In genomic region chr6:14349507-14349906, GRCh38 we compare ENCODE assay signal across 24 cellular contexts.
DNase-seq lines count a peak whose midpoint lies in the region; ATAC-seq, FAIRE-seq and TF ChIP-seq lines count a peak whose summit lies in the region.
"Had no signal": no experiment of that assay in that cellular context is flagged by ENCODE, and none has a peak within 500 bp of the region (broad histone marks: within the 10 kb centered on the region; RNA-seq: fewer than 3 reads in every experiment).

No MANE protein-coding gene starts in this region.

- no peak overlapping the region for H3K27ac ChIP-seq in liver (ENCODE audit: low read depth in 1 of 2, low read length in 2 of 2)
- H3K27ac ChIP-seq in HepG2 (ENCODE audit: extremely low read length, insufficient read depth, low read length) = no peak overlapping the region
- H3K27ac ChIP-seq in OCI-LY7 (ENCODE audit: low read depth, low read length, poor library complexity, severe bottlenecking) = peak overlapping the region; percentile 61
- H3K27ac ChIP-seq: HL-60, PC-9 had no signal

- POLR2A ChIA-PET in HepG2 (lab: Yijun Ruan, JAX) = no interaction called here
- POLR2A ChIA-PET in OCI-LY7 (lab: Charles Lee) = interaction anchor here (0.8 to 4.9 kb wide), 6 partner anchors 12 to 80 kb away, joined by 3 to 30 read pairs (median 4); no protein-coding TSS in a partner anchor

- H3K27me3 Mint-ChIP-seq in stimulated activated naive B cell treated with anti-CD40 and anti-IgM and Interleukin-4, amounts not matched to agents 10 μg/mL and 1 μg/mL and 100 μg/mL, for 72 hours = no peaks in the 10 kb centered on the region

- 49% methylated on average over 2 of the region's 2 CpGs for WGBS in liver
- 29% methylated on average over 2 of the region's 2 CpGs for WGBS in HepG2 (ENCODE audit: low lambda C conversion rate)

- TF ChIP-seq CTCF in liver (IDR thresholded peaks at IDR 0.05; ENCODE audit: low read depth, low read length, missing input control) (no peak), HepG2 (CRISPR knock-in tag; IDR thresholded peaks at IDR 0.05) (no peak), OCI-LY7 (conservative IDR thresholded peaks at IDR 0.05; ENCODE audit: low read length) (no peak), fibroblast of mammary gland (conservative IDR thresholded peaks at IDR 0.05; ENCODE audit: control insufficient read depth, insufficient read depth, low read depth, low read length) (no peak)

- H3K9me2 ChIP-seq in OCI-LY7 (ENCODE audit: insufficient read depth, low read length) = no peaks in the 10 kb centered on the region

- FAIRE-seq in HepG2 (lab: Jason Lieb, UNC) = no peak
- FAIRE-seq: D721Med, GM12891 had no signal

- CTCF ChIA-PET in HepG2 (lab: Yijun Ruan, JAX; ENCODE audit: low intra/inter-chr PET ratio, low total read pairs) = no interaction called here
- CTCF ChIA-PET in OCI-LY7 (lab: Charles Lee; ENCODE audit: unreplicated experiment) = interaction anchor here (0.8 to 1.0 kb wide), 2 partner anchors 11 to 19 kb away, joined by 3 read pairs; no protein-coding TSS in a partner anchor

- H3K9ac ChIP-seq in liver (ENCODE audit: low read depth in 1 of 2, low read length in 2 of 2) (no peak overlapping the region), HepG2 (ENCODE audit: insufficient read depth, low read depth, low read length) (no peak overlapping the region)

- ATAC-seq in HepG2 (no peak), left colon (no peak)
- peak; percentile 24 to 30 for ATAC-seq in stimulated activated naive B cell treated with anti-CD40 and anti-IgM and Interleukin-4, amounts not matched to agents 10 μg/mL and 1 μg/mL and 100 μg/mL, for 72 hours (replicated peaks)
- ATAC-seq: HCT116, Right ventricle myocardium inferior had no signal

- H3K9me3 Mint-ChIP-seq in stimulated activated naive B cell treated with anti-CD40 and anti-IgM and Interleukin-4, amounts not matched to agents 10 μg/mL and 1 μg/mL and 100 μg/mL, for 72 hours = peaks cover 0 to 3% of the 10 kb centered on the region in 2 donors

- intact Hi-C loops in HepG2 (cut with micrococcal nuclease; ENCODE audit: unreplicated experiment) = no loop called here
- intact Hi-C loops in OCI-LY7 (cut with micrococcal nuclease; ENCODE audit: unreplicated experiment) = no loop called here
- intact Hi-C loops in left colon (cut with DNase I, micrococcal nuclease) = no loop called here

- H2AFZ ChIP-seq in HepG2 (ENCODE audit: low read length) (no peak overlapping the region), OCI-LY7 (ENCODE audit: low read length) (peak overlapping the region; percentile 79)
- H2AFZ ChIP-seq: PC-9 had no signal

- TF ChIP-seq EP300 in HepG2 (IDR thresholded peaks at IDR 0.05; ENCODE audit: low read depth in 2 of 2, low read length in 2 of 2) (no peak), HepG2 (CRISPR knock-in tag; IDR thresholded peaks at IDR 0.05; ENCODE audit: borderline replicate concordance) (no peak)

- H3K27me3 ChIP-seq in liver (ENCODE audit: control insufficient read depth in 4 of 4, insufficient read depth in 4 of 4, low read length in 3 of 4) (no peaks in the 10 kb centered on the region), HepG2 (ENCODE audit: control insufficient read depth in 1 of 2, insufficient read depth in 2 of 2, low read length in 2 of 2) (peaks cover 0 to 11% of the 10 kb centered on the region in 2 experiments; a peak in 2 of 5 replicates)

- H4K20me1 ChIP-seq in HepG2 (ENCODE audit: insufficient read depth, low read length) = no peaks in the 10 kb centered on the region
- H4K20me1 ChIP-seq in OCI-LY7 (ENCODE audit: insufficient read depth, low read length) = no peaks in the 10 kb centered on the region

- peaks cover 36 to 67% of the 10 kb centered on the region in 2 donors for H3K4me1 Mint-ChIP-seq in stimulated activated naive B cell treated with anti-CD40 and anti-IgM and Interleukin-4, amounts not matched to agents 10 μg/mL and 1 μg/mL and 100 μg/mL, for 72 hours
- H3K4me1 Mint-ChIP-seq: CD4-positive, CD25-positive, alpha-beta regulatory T cell had no signal

- H3K4me1 ChIP-seq in liver (ENCODE audit: control insufficient read depth in 4 of 4, insufficient read depth in 4 of 4, low read length in 3 of 4) (no peaks in the 10 kb centered on the region), HepG2 (ENCODE audit: insufficient read depth, low read length) (no peaks in the 10 kb centered on the region), OCI-LY7 (ENCODE audit: insufficient read depth, low read length, poor library complexity, severe bottlenecking) (peaks cover 26% of the 10 kb centered on the region)

- no peak overlapping the region for H3K4me3 Mint-ChIP-seq in stimulated activated naive B cell treated with anti-CD40 and anti-IgM and Interleukin-4, amounts not matched to agents 10 μg/mL and 1 μg/mL and 100 μg/mL, for 72 hours
- H3K4me3 Mint-ChIP-seq: CD4-positive, CD25-positive, alpha-beta regulatory T cell had no signal

- H3K4me3 ChIP-seq in liver (ENCODE audit: low read depth in 1 of 3, low read length in 3 of 3) (no peak overlapping the region), HepG2 (replicated peaks in 1 of 3; ENCODE audit: insufficient read depth in 1 of 3, low read depth in 2 of 3, low read length in 3 of 3) (no peak overlapping the region), OCI-LY7 (ENCODE audit: low read depth, low read length, poor library complexity, severe bottlenecking) (peak overlapping the region; percentile 4), fibroblast of mammary gland (ENCODE audit: control insufficient read depth, low read depth, low read length) (no peak overlapping the region)
- H3K4me3 ChIP-seq: PC-9 had no signal

- peak overlapping the region; percentile 91 for H3K27ac Mint-ChIP-seq in stimulated activated naive B cell treated with anti-CD40 and anti-IgM and Interleukin-4, amounts not matched to agents 10 μg/mL and 1 μg/mL and 100 μg/mL, for 72 hours

- H3K9me3 ChIP-seq in liver (ENCODE audit: control insufficient read depth in 4 of 4, low read length in 3 of 4) (peaks cover 0 to 7% (median 0%) of the 10 kb centered on the region in 4 donors), HepG2 (ENCODE audit: low read length) (peaks cover 8% of the 10 kb centered on the region; the same call in 1 of the 2 replicates), OCI-LY7 (ENCODE audit: low read length) (peaks cover 15% of the 10 kb centered on the region; the same call in 1 of the 2 replicates)

- H3K79me2 ChIP-seq in HepG2 (ENCODE audit: insufficient read depth, low read length) (no peaks in the 10 kb centered on the region), OCI-LY7 (ENCODE audit: insufficient read depth, low read depth, low read length) (no peaks in the 10 kb centered on the region)

- TF ChIP-seq RAD21 in liver (IDR thresholded peaks at IDR 0.05) (peak; percentile 24 to 26), HepG2 (CRISPR knock-in tag; IDR thresholded peaks at IDR 0.05) (no peak)

- BruUV-seq in HepG2 (replicated peaks; lab: Mats Ljungman, UMichigan) (no TSS peak), OCI-LY7 (replicated peaks; lab: Mats Ljungman, UMichigan) (no TSS peak)

- H3K36me3 Mint-ChIP-seq in stimulated activated naive B cell treated with anti-CD40 and anti-IgM and Interleukin-4, amounts not matched to agents 10 μg/mL and 1 μg/mL and 100 μg/mL, for 72 hours = peaks cover 4 to 23% of the 10 kb centered on the region in 2 donors
- H3K36me3 Mint-ChIP-seq: CD4-positive, CD25-positive, alpha-beta regulatory T cell had no signal

- H3K36me3 ChIP-seq in liver (ENCODE audit: control insufficient read depth in 4 of 4, insufficient read depth in 3 of 4, low read depth in 1 of 4, low read length in 3 of 4) = no peaks in the 10 kb centered on the region
- no peaks in the 10 kb centered on the region for H3K36me3 ChIP-seq in HepG2 (replicated peaks in 1 of 2; ENCODE audit: control insufficient read depth in 1 of 2, insufficient read depth in 2 of 2, low read length in 2 of 2)
- no peaks in the 10 kb centered on the region; the same call in 1 of the 2 replicates for H3K36me3 ChIP-seq in OCI-LY7 (ENCODE audit: insufficient read depth, low read length)

- H3K4me2 ChIP-seq in HepG2 (ENCODE audit: low read depth, low read length) (no peak overlapping the region), OCI-LY7 (ENCODE audit: low read length) (peak overlapping the region; percentile 51)
- H3K4me2 ChIP-seq: PC-9 had no signal

- no peak for TF ChIP-seq POLR2A in HepG2 (IDR thresholded peaks at IDR 0.05; ENCODE audit: insufficient read depth in 1 of 2, low read depth in 2 of 2, low read length in 2 of 2)

- in situ Hi-C loops in HepG2 (cut with HindIII; ENCODE audit: extremely low pct_ligation_motif_present, low pct_unique_long_range_greater_than_20kb) = no loop called here

- DNase-seq in HepG2 (ENCODE audit: low spot score) (no peak), OCI-LY7 (ENCODE audit: low spot score) (no peak), fibroblast of mammary gland (ENCODE audit: low read depth) (peak; percentile 23), left colon (no peak), SHP77 treated with DMSO at 0.1 percent for 48 hours (lab: John Stamatoyannopoulos, UW) (no peak), SIG-M5 (lab: John Stamatoyannopoulos, UW) (no peak)
- no peak for DNase-seq in stimulated activated naive B cell treated with anti-CD40 and anti-IgM and Interleukin-4, amounts not matched to agents 10 μg/mL and 1 μg/mL and 100 μg/mL, for 72 hours
- DNase-seq: 8988T; CD4-positive, CD25-positive, alpha-beta regulatory T cell; GDM1; Kasumi-1; NCI-H1105 treated with DMSO at 0.1 percent for 48 hours; NCI-H146; NCI-H1930; NCI-H226; NCI-H510A; PC-9; T-helper 1 cell had no signal

TF ChIP-seq in liver, 16 proteins besides CTCF, POLR2A, EP300 and RAD21 (continues in another document):
- TF ChIP-seq RXRA (IDR thresholded peaks at IDR 0.05) = peak in 1 of 2 donors; percentile 46
- TF ChIP-seq ATF3 (IDR thresholded peaks at IDR 0.05) = peak; percentile 46
- TF ChIP-seq HNF4A (conservative IDR thresholded peaks at IDR 0.05) = peak in 1 of 2 donors; percentile 42
- peak; percentile 87 for TF ChIP-seq YY1 (IDR thresholded peaks at IDR 0.05)
- TF ChIP-seq NR2F2 (IDR thresholded peaks at IDR 0.05) = no peak
- peak; percentile 62 for TF ChIP-seq FOXA2 (IDR thresholded peaks at IDR 0.05)
- no peak for TF ChIP-seq EGR1 (IDR thresholded peaks at IDR 0.05; ENCODE audit: low read depth in 2 of 2)

TF ChIP-seq in HepG2, 621 proteins besides CTCF, POLR2A, EP300 and RAD21 (continues in another document):
- TF ChIP-seq RNF2 (conservative IDR thresholded peaks at IDR 0.05; ENCODE audit: low read depth) = no peak
- TF ChIP-seq CEBPG (CRISPR knock-in tag; IDR thresholded peaks at IDR 0.05) = no peak
- TF ChIP-seq, protein P1, sequence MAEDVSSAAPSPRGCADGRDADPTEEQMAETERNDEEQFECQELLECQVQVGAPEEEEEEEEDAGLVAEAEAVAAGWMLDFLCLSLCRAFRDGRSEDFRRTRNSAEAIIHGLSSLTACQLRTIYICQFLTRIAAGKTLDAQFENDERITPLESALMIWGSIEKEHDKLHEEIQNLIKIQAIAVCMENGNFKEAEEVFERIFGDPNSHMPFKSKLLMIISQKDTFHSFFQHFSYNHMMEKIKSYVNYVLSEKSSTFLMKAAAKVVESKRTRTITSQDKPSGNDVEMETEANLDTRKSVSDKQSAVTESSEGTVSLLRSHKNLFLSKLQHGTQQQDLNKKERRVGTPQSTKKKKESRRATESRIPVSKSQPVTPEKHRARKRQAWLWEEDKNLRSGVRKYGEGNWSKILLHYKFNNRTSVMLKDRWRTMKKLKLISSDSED (CRISPR knock-in tag; IDR thresholded peaks at IDR 0.05) = no peak
- no peak for TF ChIP-seq ZNF501 (CRISPR knock-in tag; IDR thresholded peaks at IDR 0.05)

Comparison
In these comparisons a context has a peak if more than half of its experiments do, and no peak if none do; other contexts are left out.
1. ATAC-seq: peak in stimulated activated naive B cell treated with anti-CD40 and anti-IgM and Interleukin-4, amounts not matched to agents 10 μg/mL and 1 μg/mL and 100 μg/mL, for 72 hours (2 of 2); none in HepG2 (single experiment) and left colon (single experiment).